8 cellular contexts compared by ENCODE assay signal in genomic region chr11:112025682-112026081, GRCh38. TPM values are rescaled to one million over a fixed set of nuclear protein-coding genes. Genes with fewer than 3 reads are reported as not detected.
DNase-seq lines count a peak whose midpoint lies in the region; ATAC-seq and TF ChIP-seq lines count a peak whose summit lies in the region.

No MANE protein-coding gene starts in this region.

- peak overlapping the region; percentile 99 for H3K4me3 Mint-ChIP-seq in activated CD8-positive, alpha-beta T cell treated with anti-CD3 and anti-CD28 coated beads for 36 hours

- POLR2A ChIA-PET in GM10248 (lab: Yijun Ruan, JAX): no interaction called here
- POLR2A ChIA-PET in activated CD8-positive, alpha-beta T cell treated with anti-CD3 and anti-CD28 coated beads for 36 hours (lab: Charles Lee): interaction anchor here (1.9 to 2.0 kb wide), 2 partner anchors 17 to 99 kb away, joined by 5 to 9 read pairs; no protein-coding TSS in a partner anchor

- peaks cover 34% of the 10 kb centered on the region for H3K36me3 Mint-ChIP-seq in activated CD8-positive, alpha-beta T cell treated with anti-CD3 and anti-CD28 coated beads for 36 hours (ENCODE audit: low read depth)

- CTCF ChIA-PET in GM10248 (lab: Yijun Ruan, JAX): interaction anchor here (1.1 kb wide), 1 partner anchor 15 kb away, joined by 3 read pairs; no protein-coding TSS in a partner anchor
- CTCF ChIA-PET in activated CD8-positive, alpha-beta T cell treated with anti-CD3 and anti-CD28 coated beads for 36 hours (lab: Charles Lee): interaction anchor here (0.7 kb wide), 1 partner anchor 94 kb away, joined by 3 read pairs; no protein-coding TSS in a partner anchor

- intact Hi-C loops in activated CD8-positive, alpha-beta T cell treated with anti-CD3 and anti-CD28 coated beads for 36 hours (cut with micrococcal nuclease): loop anchor here (10.0 kb wide), 1 partner anchor 91 kb away; the partner anchor contains the start of gene DIXDC1
- intact Hi-C loops in Right ventricle myocardium superior (cut with DNase I): no loop called here

- H3K27ac Mint-ChIP-seq in activated CD8-positive, alpha-beta T cell treated with anti-CD3 and anti-CD28 coated beads for 36 hours: peak overlapping the region; percentile 100

- H3K27me3 Mint-ChIP-seq in activated CD8-positive, alpha-beta T cell treated with anti-CD3 and anti-CD28 coated beads for 36 hours: no peaks in the 10 kb centered on the region

- DNase-seq in GM10248 (ENCODE audit: extremely low spot score) (peak; percentile 21), Right ventricle myocardium superior (no peak), pons (ENCODE audit: low spot score) (peak; percentile 14), GM19238 (ENCODE audit: insufficient read length, low spot score) (no peak)
- no peak for DNase-seq in activated CD8-positive, alpha-beta T cell treated with anti-CD3 and anti-CD28 coated beads for 36 hours

- ATAC-seq in HG03045 (IDR thresholded peaks at IDR 0.05; ENCODE audit: unreplicated experiment) (peak; percentile 5), Right ventricle myocardium superior (ENCODE audit: poor library complexity) (peak; percentile 4), HG02981 (IDR thresholded peaks at IDR 0.05; ENCODE audit: unreplicated experiment) (no peak), HG03521 (IDR thresholded peaks at IDR 0.05; ENCODE audit: unreplicated experiment) (no peak)
- ATAC-seq in activated CD8-positive, alpha-beta T cell treated with anti-CD3 and anti-CD28 coated beads for 36 hours: peak; percentile 1

- peaks cover 30% of the 10 kb centered on the region for H3K4me1 Mint-ChIP-seq in activated CD8-positive, alpha-beta T cell treated with anti-CD3 and anti-CD28 coated beads for 36 hours (ENCODE audit: low read depth)

- TF ChIP-seq CTCF in GM10248 (IDR thresholded peaks at IDR 0.05; ENCODE audit: control extremely low read depth, extremely low read depth, low read depth, missing control alignments): no peak
- TF ChIP-seq CTCF in activated CD8-positive, alpha-beta T cell treated with anti-CD3 and anti-CD28 coated beads for 36 hours (IDR thresholded peaks at IDR 0.05): no peak

- H3K9me3 Mint-ChIP-seq in activated CD8-positive, alpha-beta T cell treated with anti-CD3 and anti-CD28 coated beads for 36 hours: no peaks in the 10 kb centered on the region

RNA-seq across cellular contexts. Expression of gene DLAT, which starts 0.5 kb away (rescaled TPM):
- total RNA-seq in activated CD8-positive, alpha-beta T cell treated with anti-CD3 and anti-CD28 coated beads for 36 hours: 10 to 100 TPM; 50.3 to 51.4 TPM
- total RNA-seq in Right ventricle myocardium superior: 154 TPM

RNA-seq across cellular contexts. Expression of gene PIH1D2, which starts 48.1 kb away (rescaled TPM):
- under 1 TPM; 0.61 to 0.67 TPM for total RNA-seq in activated CD8-positive, alpha-beta T cell treated with anti-CD3 and anti-CD28 coated beads for 36 hours
- total RNA-seq in Right ventricle myocardium superior: 1.3 TPM

RNA-seq across cellular contexts. Expression of gene NKAPD1, which starts 48.4 kb away (rescaled TPM):
- 10 to 100 TPM; 20.8 to 22.6 TPM for total RNA-seq in activated CD8-positive, alpha-beta T cell treated with anti-CD3 and anti-CD28 coated beads for 36 hours
- 6.5 TPM for total RNA-seq in Right ventricle myocardium superior

Comparison
In these comparisons a context has a peak if more than half of its experiments do, and no peak if none do; other contexts are left out.
1. DNase-seq: peak in GM10248 (single experiment) and pons (single experiment); none in activated CD8-positive, alpha-beta T cell treated with anti-CD3 and anti-CD28 coated beads for 36 hours (single experiment), Right ventricle myocardium superior (single experiment) and GM19238 (single experiment).
2. ATAC-seq: peak in HG03045 (single experiment), activated CD8-positive, alpha-beta T cell treated with anti-CD3 and anti-CD28 coated beads for 36 hours (single experiment) and Right ventricle myocardium superior (single experiment); none in HG02981 (single experiment) and HG03521 (single experiment).